In the genomic region with DNA sequence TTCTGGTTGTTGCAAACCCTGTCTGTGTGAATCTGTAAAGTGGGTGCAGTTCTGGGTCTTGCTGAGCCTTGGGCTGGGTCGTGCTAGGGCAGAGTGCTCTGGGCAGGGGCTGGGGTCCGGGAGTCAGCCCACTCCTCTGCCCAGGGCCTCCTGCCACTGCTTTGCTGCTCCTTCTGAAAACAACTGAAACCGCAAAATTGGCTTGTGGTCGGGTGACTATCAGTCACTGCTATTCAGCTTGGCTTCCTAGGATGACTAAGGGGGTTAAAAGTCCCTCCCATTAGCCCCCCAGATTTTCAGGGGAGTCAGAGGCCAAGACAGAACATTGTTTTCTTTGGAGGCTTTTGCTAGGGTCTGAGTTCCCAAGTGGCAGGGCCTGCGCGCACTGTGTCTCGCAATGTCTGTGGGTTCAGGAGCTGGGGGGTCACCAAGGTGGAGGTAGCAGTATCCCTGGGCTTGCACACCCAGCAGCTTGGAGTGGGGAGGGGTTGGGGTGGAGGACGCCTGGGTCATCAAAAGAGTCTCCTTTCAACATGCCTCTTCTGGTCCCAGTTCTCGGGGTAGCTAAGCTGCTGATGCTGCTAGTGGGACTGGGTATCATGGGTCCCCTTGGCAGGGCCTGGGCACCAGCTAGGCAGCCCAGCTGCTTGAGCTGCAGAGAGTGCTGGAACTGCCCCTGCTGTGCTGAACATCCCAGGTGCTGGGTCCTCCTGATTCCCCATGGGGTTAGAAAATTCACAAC, we compare ENCODE assay signal across 8 cellular contexts. TPM values are rescaled to one million over a fixed set of nuclear protein-coding genes. Genes with fewer than 3 reads are reported as not detected.
DNase-seq lines count a peak whose midpoint lies in the region; ATAC-seq and TF ChIP-seq lines count a peak whose summit lies in the region.
"Had no signal": no experiment of that assay in that cellular context is flagged by ENCODE, and none has a peak within 500 bp of the region (broad histone marks: within the 10 kb centered on the region; RNA-seq: fewer than 3 reads in every experiment).

No MANE protein-coding gene starts in this region.

- H3K27me3 ChIP-seq in brain microvascular endothelial cell (replicated peaks) (peaks cover 83% of the 10 kb centered on the region), gastroesophageal sphincter (peaks cover 89% of the 10 kb centered on the region), endodermal cell (ENCODE audit: control insufficient read depth, insufficient read depth, low read length, poor library complexity, severe bottlenecking) (peaks cover 41% of the 10 kb centered on the region)

- H3K4me1 ChIP-seq in gastroesophageal sphincter (peaks cover 0 to 14% (median 8%) of the 10 kb centered on the region in 3 donors), endodermal cell (ENCODE audit: control insufficient read depth, insufficient read depth, low read length) (no peaks in the 10 kb centered on the region)

- DNase-seq in HFFc6 (peak; percentile 81), brain microvascular endothelial cell (peak; percentile 75), D341Med (ENCODE audit: low spot score) (no peak), endodermal cell (no peak)
- DNase-seq in T-helper 2 cell treated with Interferon-gamma antibody and Interleukin-4, amounts not matched to agents 5 μg/mL and 100 μg/mL, for 36 hours (ENCODE audit: low spot score): peak; percentile 87
- DNase-seq in stimulated activated CD8-positive, alpha-beta memory T cell treated with anti-CD3 and anti-CD28 coated beads, Interleukin-4, amount 100 ng/mL, for 24 hours (ENCODE audit: low read depth): peak; percentile 62

- ATAC-seq in gastroesophageal sphincter: no peak

- H3K4me3 ChIP-seq in brain microvascular endothelial cell (ENCODE audit: low read depth, low read length): no peak overlapping the region
- H3K4me3 ChIP-seq in gastroesophageal sphincter: no peak overlapping the region
- H3K4me3 ChIP-seq in endodermal cell (ENCODE audit: low read length): no peak overlapping the region

- H3K4me1 Mint-ChIP-seq in HFFc6 (ENCODE audit: low read depth) (peaks cover 52% of the 10 kb centered on the region), endodermal cell (peaks cover 1% of the 10 kb centered on the region)
- H3K4me1 Mint-ChIP-seq in T-helper 2 cell treated with Interferon-gamma antibody and Interleukin-4, amounts not matched to agents 5 μg/mL and 100 μg/mL, for 36 hours (ENCODE audit: low read depth): peaks cover 61% of the 10 kb centered on the region

- in situ Hi-C loops in brain microvascular endothelial cell (cut with HindIII; ENCODE audit: low pct_ligation_motif_present, low sequenced_read_pairs): no loop called here

- H3K27ac ChIP-seq in brain microvascular endothelial cell (no peak overlapping the region), gastroesophageal sphincter (no peak overlapping the region), endodermal cell (ENCODE audit: low read depth, low read length) (no peak overlapping the region)

- H3K36me3 Mint-ChIP-seq in HFFc6 (ENCODE audit: low read depth) (no peaks in the 10 kb centered on the region), endodermal cell (ENCODE audit: low read depth) (no peaks in the 10 kb centered on the region)
- no peaks in the 10 kb centered on the region for H3K36me3 Mint-ChIP-seq in T-helper 2 cell treated with Interferon-gamma antibody and Interleukin-4, amounts not matched to agents 5 μg/mL and 100 μg/mL, for 36 hours (ENCODE audit: low read depth)

- TF ChIP-seq EP300 in gastroesophageal sphincter (IDR thresholded peaks at IDR 0.05): no peak

- TF ChIP-seq CTCF in HFFc6 (IDR thresholded peaks at IDR 0.05) (no peak), brain microvascular endothelial cell (IDR thresholded peaks at IDR 0.05; ENCODE audit: low read depth, low read length, missing control alignments) (no peak), gastroesophageal sphincter (IDR thresholded peaks at IDR 0.05) (no peak), endodermal cell (conservative IDR thresholded peaks at IDR 0.05) (no peak)

- no peak overlapping the region for H3K9ac ChIP-seq in endodermal cell (ENCODE audit: extremely low read depth, low read length, poor library complexity, severe bottlenecking)

- no peaks in the 10 kb centered on the region for H3K9me3 Mint-ChIP-seq in HFFc6
- no peaks in the 10 kb centered on the region for H3K9me3 Mint-ChIP-seq in T-helper 2 cell treated with Interferon-gamma antibody and Interleukin-4, amounts not matched to agents 5 μg/mL and 100 μg/mL, for 36 hours
- H3K9me3 Mint-ChIP-seq in endodermal cell: peaks cover 3% of the 10 kb centered on the region

- H3K36me3 ChIP-seq in brain microvascular endothelial cell (replicated peaks) (no peaks in the 10 kb centered on the region), gastroesophageal sphincter (no peaks in the 10 kb centered on the region), endodermal cell (ENCODE audit: control insufficient read depth, insufficient read depth, low read length) (no peaks in the 10 kb centered on the region)

- WGBS in gastroesophageal sphincter (ENCODE audit: low coverage in 1 of 2), 2 donors: 58% methylated on average over 3 of the region's 9 CpGs; no CpG with 5 or more reads in 1 of the 2 donors
- 85 to 88% methylated on average over 3 to 9 of the region's 9 CpGs for WGBS in endodermal cell (ENCODE audit: insufficient coverage in 1 of 2, insufficient read length in 1 of 2), 2 experiments

- no peak for TF ChIP-seq POLR2A in gastroesophageal sphincter (IDR thresholded peaks at IDR 0.05)

- H3K9me3 ChIP-seq in gastroesophageal sphincter: no peaks in the 10 kb centered on the region
- H3K9me3 ChIP-seq in endodermal cell (ENCODE audit: control insufficient read depth, low read length): no peaks in the 10 kb centered on the region

- H3K27ac Mint-ChIP-seq in HFFc6 (peak overlapping the region; percentile 54), endodermal cell (no peak overlapping the region)
- H3K27ac Mint-ChIP-seq in T-helper 2 cell treated with Interferon-gamma antibody and Interleukin-4, amounts not matched to agents 5 μg/mL and 100 μg/mL, for 36 hours: peak overlapping the region; percentile 84

- H3K27me3 Mint-ChIP-seq in HFFc6 (ENCODE audit: insufficient read depth) (peaks cover 70% of the 10 kb centered on the region), endodermal cell (ENCODE audit: insufficient read depth) (peaks cover 82% of the 10 kb centered on the region)
- peaks cover 12% of the 10 kb centered on the region for H3K27me3 Mint-ChIP-seq in T-helper 2 cell treated with Interferon-gamma antibody and Interleukin-4, amounts not matched to agents 5 μg/mL and 100 μg/mL, for 36 hours (ENCODE audit: low read depth)

- H3K4me3 Mint-ChIP-seq in HFFc6 (peak overlapping the region; percentile 43), endodermal cell (no peak overlapping the region)
- peak overlapping the region; percentile 70 for H3K4me3 Mint-ChIP-seq in T-helper 2 cell treated with Interferon-gamma antibody and Interleukin-4, amounts not matched to agents 5 μg/mL and 100 μg/mL, for 36 hours

RNA-seq across cellular contexts. Expression of gene TBX21, which starts 13.5 kb away (rescaled TPM):
- not detected for total RNA-seq in HFFc6 (2021; fragmentation: NEBNext Ultra II Directional; extraction: Animal tissue kit (Norgen Biotek cat#: 25700))
- 1 to 10 TPM in 1 of 4 donors, under 1 TPM in 1, not detected in 2; 0.94 to 1.1 TPM for total RNA-seq in gastroesophageal sphincter
- not detected for total RNA-seq in endodermal cell
- polyA plus RNA-seq in endodermal cell (2013, experiment 1 of 2): not detected
- not detected for polyA plus RNA-seq in endodermal cell (2013, experiment 2 of 2)
- total RNA-seq: lung microvascular endothelial cell had no signal

RNA-seq across cellular contexts. Expression of gene TBKBP1, which starts 25.6 kb away (rescaled TPM):
- total RNA-seq in HFFc6 (2021; fragmentation: NEBNext Ultra II Directional; extraction: Animal tissue kit (Norgen Biotek cat#: 25700)): 1 to 10 TPM; 6.6 to 8.3 (median 7.7) TPM
- 10 to 100 TPM; 13.9 to 25.1 (median 18.0) TPM for total RNA-seq in gastroesophageal sphincter
- total RNA-seq in endodermal cell: 10 to 100 TPM; 14.5 to 22.9 TPM
- 17.3 TPM for polyA plus RNA-seq in endodermal cell (2013, experiment 1 of 2)
- polyA plus RNA-seq in endodermal cell (2013, experiment 2 of 2): 16.7 TPM

Comparison
In these comparisons a context has a peak if more than half of its experiments do, and no peak if none do; other contexts are left out.
1. DNase-seq: peak in HFFc6 (single experiment), T-helper 2 cell treated with Interferon-gamma antibody and Interleukin-4, amounts not matched to agents 5 μg/mL and 100 μg/mL, for 36 hours (single experiment), brain microvascular endothelial cell (single experiment) and stimulated activated CD8-positive, alpha-beta memory T cell treated with anti-CD3 and anti-CD28 coated beads, Interleukin-4, amount 100 ng/mL, for 24 hours (single experiment); none in D341Med (single experiment) and endodermal cell (single experiment).